ENCODE assay signal across 8 cellular contexts in the genomic region with DNA sequence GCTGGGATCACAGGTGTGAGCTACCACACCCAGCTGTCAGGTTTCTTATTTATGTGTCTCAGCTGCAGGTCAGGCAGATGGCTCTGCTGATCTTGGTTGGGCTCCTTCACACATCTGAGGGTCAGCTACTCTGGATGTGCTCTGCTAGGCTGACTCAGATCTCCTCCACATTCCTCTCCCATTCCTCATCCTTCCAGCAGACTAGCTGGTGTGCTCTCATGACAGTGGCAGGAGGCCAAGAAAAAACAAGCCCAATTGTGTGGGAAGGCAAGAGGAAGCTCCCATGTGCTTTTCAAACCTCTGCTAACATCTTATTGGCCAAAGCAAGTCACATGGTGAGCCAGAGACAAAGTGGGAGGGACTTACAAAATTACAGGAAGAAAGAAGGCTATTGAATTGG. TPM values are rescaled to one million over a fixed set of nuclear protein-coding genes. Genes with fewer than 3 reads are reported as not detected.
DNase-seq lines count a peak whose midpoint lies in the region; ATAC-seq and TF ChIP-seq lines count a peak whose summit lies in the region.

No MANE protein-coding gene starts in this region.

- H3K4me3 Mint-ChIP-seq in osteocyte (ENCODE audit: unreplicated experiment) (no peak overlapping the region), natural killer cell (no peak overlapping the region)

- DNase-seq in GM03348 (ENCODE audit: low spot score) (peak; percentile 68), NCI-H2029 (lab: John Stamatoyannopoulos, UW) (peak; percentile 51), dedifferentiated amniotic fluid mesenchymal stem cell (ENCODE audit: extremely low spot score) (peak; percentile 46), osteocyte (ENCODE audit: extremely low spot score, unreplicated experiment) (no peak), natural killer cell (no peak)
- no peak for DNase-seq in stimulated activated naive CD8-positive, alpha-beta T cell treated with anti-CD3 and anti-CD28 coated beads, Interleukin-15, Interleukin-2, amounts not matched to agents 100 U/mL and 50 U/mL, for 24 hours

- H3K9me3 Mint-ChIP-seq in osteocyte (ENCODE audit: unreplicated experiment) (peaks cover 5% of the 10 kb centered on the region), natural killer cell (no peaks in the 10 kb centered on the region)

- H3K36me3 Mint-ChIP-seq in osteocyte (ENCODE audit: unreplicated experiment) (no peaks in the 10 kb centered on the region), natural killer cell (no peaks in the 10 kb centered on the region)

- H3K27ac Mint-ChIP-seq in osteocyte (ENCODE audit: unreplicated experiment): peak overlapping the region; percentile 35
- no peak overlapping the region for H3K27ac Mint-ChIP-seq in natural killer cell

- intact Hi-C loops in natural killer cell (cut with micrococcal nuclease): no loop called here

- no peak for ATAC-seq in stimulated activated naive CD8-positive, alpha-beta T cell treated with anti-CD3 and anti-CD28 coated beads, Interleukin-15, Interleukin-2, amounts not matched to agents 100 U/mL and 50 U/mL, for 24 hours
- ATAC-seq in natural killer cell: no peak
- ATAC-seq in GM21786 (IDR thresholded peaks at IDR 0.05; ENCODE audit: unreplicated experiment): no peak
- no peak for ATAC-seq in HG03095 (IDR thresholded peaks at IDR 0.05; ENCODE audit: unreplicated experiment)

- H3K27me3 Mint-ChIP-seq in osteocyte (ENCODE audit: unreplicated experiment) (no peaks in the 10 kb centered on the region), natural killer cell (ENCODE audit: low read depth in 2 of 2) (no peaks in the 10 kb centered on the region)

- H3K4me1 Mint-ChIP-seq in osteocyte (ENCODE audit: unreplicated experiment): peaks cover 4% of the 10 kb centered on the region
- peaks cover 0 to 9% of the 10 kb centered on the region in 2 donors for H3K4me1 Mint-ChIP-seq in natural killer cell

- TF ChIP-seq CTCF in osteocyte (IDR thresholded peaks at IDR 0.05) (no peak), natural killer cell (IDR thresholded peaks at IDR 0.05) (no peak)

RNA-seq across cellular contexts. Expression of a gene that starts 11.7 kb away (rescaled TPM):
- total RNA-seq in osteocyte (55.8 and 62.4 TPM in 2 replicates), natural killer cell (10 to 100 TPM; 18.5 to 35.5 (median 26.2) TPM)

Comparison
In these comparisons a context has a peak if more than half of its experiments do, and no peak if none do; other contexts are left out.
1. DNase-seq: peak in GM03348 (single experiment), NCI-H2029 (single experiment) and dedifferentiated amniotic fluid mesenchymal stem cell (single experiment); none in osteocyte (single experiment), stimulated activated naive CD8-positive, alpha-beta T cell treated with anti-CD3 and anti-CD28 coated beads, Interleukin-15, Interleukin-2, amounts not matched to agents 100 U/mL and 50 U/mL, for 24 hours (single experiment) and natural killer cell (single experiment).